In the genomic region with DNA sequence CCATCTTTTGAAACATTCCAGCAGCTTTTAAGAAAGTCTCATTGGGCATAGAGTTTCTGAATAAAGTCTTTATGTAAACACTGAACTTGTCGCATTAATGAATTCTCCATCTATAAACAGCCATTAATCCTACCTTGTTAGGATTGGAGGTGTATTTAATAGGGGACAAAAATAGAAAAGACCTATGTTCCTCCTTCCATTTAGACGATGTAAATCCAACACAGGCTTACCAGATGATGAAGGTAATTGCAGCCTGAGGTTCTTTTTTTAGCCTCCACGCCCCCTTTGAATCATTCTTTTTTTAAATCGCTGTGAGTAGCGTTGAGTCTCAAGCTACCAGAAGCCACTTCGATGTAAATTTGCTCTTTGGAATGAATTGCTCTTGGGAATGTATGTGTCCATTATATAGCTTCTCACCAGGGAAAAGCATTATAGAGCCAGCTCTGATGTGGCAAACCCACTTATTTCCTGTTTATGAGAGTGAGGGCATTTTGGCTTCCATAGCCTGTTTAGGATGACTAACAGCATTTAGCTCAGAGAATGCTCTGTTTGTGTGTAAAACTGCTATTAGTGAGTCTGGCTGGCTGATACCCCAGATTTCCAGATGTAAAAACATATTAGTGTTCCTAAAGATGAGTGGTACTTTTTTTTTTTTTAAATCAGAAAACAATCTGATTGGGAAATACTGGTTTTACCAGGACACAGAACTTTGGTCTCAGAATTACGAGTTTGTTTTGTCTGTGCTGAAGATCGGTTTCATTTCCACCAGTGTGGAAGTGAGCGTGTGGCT, we compare ENCODE assay signal across 11 cellular contexts.
DNase-seq lines count a peak whose midpoint lies in the region; ATAC-seq and TF ChIP-seq lines count a peak whose summit lies in the region.
"Had no signal": no experiment of that assay in that cellular context is flagged by ENCODE, and none has a peak within 500 bp of the region (broad histone marks: within the 10 kb centered on the region; RNA-seq: fewer than 3 reads in every experiment).

No MANE protein-coding gene starts in this region.

- no peak overlapping the region for H3K27ac Mint-ChIP-seq in CD4-positive, alpha-beta T cell
- H3K27ac Mint-ChIP-seq in osteocyte (ENCODE audit: unreplicated experiment): peak overlapping the region; percentile 90

- H3K36me3 Mint-ChIP-seq in CD4-positive, alpha-beta T cell (ENCODE audit: low read depth): no peaks in the 10 kb centered on the region
- H3K36me3 Mint-ChIP-seq in osteocyte (ENCODE audit: unreplicated experiment): no peaks in the 10 kb centered on the region

- H3K27me3 Mint-ChIP-seq in CD4-positive, alpha-beta T cell: no peaks in the 10 kb centered on the region
- H3K27me3 Mint-ChIP-seq in osteocyte (ENCODE audit: unreplicated experiment): no peaks in the 10 kb centered on the region

- ATAC-seq in CD4-positive, alpha-beta T cell (ENCODE audit: poor library complexity): peak; percentile 43

- POLR2A ChIA-PET in CD4-positive, alpha-beta T cell (lab: Charles Lee): interaction anchor here (0.9 to 1.7 kb wide), 3 partner anchors 12 to 126 kb away, joined by 3 to 4 read pairs (median 3); no protein-coding TSS in a partner anchor

- no peaks in the 10 kb centered on the region for H3K27me3 ChIP-seq in CD4-positive, alpha-beta T cell (ENCODE audit: control insufficient read depth, insufficient read depth, low read length)
- H3K27me3 ChIP-seq: spleen had no signal

- H3K9me3 ChIP-seq in CD4-positive, alpha-beta T cell (ENCODE audit: control insufficient read depth, low read length): no peaks in the 10 kb centered on the region
- H3K9me3 ChIP-seq: spleen had no signal

- CTCF ChIA-PET in CD4-positive, alpha-beta T cell (lab: Charles Lee): interaction anchor here (1.5 kb wide), 1 partner anchor 12 kb away, joined by 6 read pairs; no protein-coding TSS in a partner anchor

- intact Hi-C loops in CD4-positive, alpha-beta T cell (cut with DNase I, micrococcal nuclease): loop anchor here in 1 of 2 experiments (10.0 kb wide), 1 partner anchor 336 kb away; no protein-coding TSS in a partner anchor

- no peak for TF ChIP-seq CTCF in CD4-positive, alpha-beta T cell (IDR thresholded peaks at IDR 0.05)
- no peak for TF ChIP-seq CTCF in osteocyte (IDR thresholded peaks at IDR 0.05)

- no peak for DNase-seq in CD4-positive, alpha-beta T cell
- DNase-seq in NCI-H2227 treated with DMSO at 0.1 percent for 48 hours (lab: John Stamatoyannopoulos, UW) (peak; percentile 68), dermis blood vessel endothelial cell (peak; percentile 95), osteocyte (ENCODE audit: extremely low spot score, unreplicated experiment) (no peak), NCI-H510A treated with DMSO at 0.1 percent for 48 hours (lab: John Stamatoyannopoulos, UW) (no peak), GM19238 (ENCODE audit: insufficient read length, low spot score) (no peak), GDM1 (lab: John Stamatoyannopoulos, UW) (no peak), HT-29 (ENCODE audit: low spot score) (no peak)
- DNase-seq: NCI-H446, spleen had no signal

- H3K9me3 Mint-ChIP-seq in CD4-positive, alpha-beta T cell: no peaks in the 10 kb centered on the region
- H3K9me3 Mint-ChIP-seq in osteocyte (ENCODE audit: unreplicated experiment): no peaks in the 10 kb centered on the region

- H3K4me3 Mint-ChIP-seq in CD4-positive, alpha-beta T cell: peak overlapping the region; percentile 4
- H3K4me3 Mint-ChIP-seq in osteocyte (ENCODE audit: unreplicated experiment): peak overlapping the region; percentile 11

- peaks cover 20% of the 10 kb centered on the region for H3K4me1 Mint-ChIP-seq in CD4-positive, alpha-beta T cell (ENCODE audit: low read depth)
- H3K4me1 Mint-ChIP-seq in osteocyte (ENCODE audit: unreplicated experiment): peaks cover 53% of the 10 kb centered on the region

- no peak overlapping the region for H3K27ac ChIP-seq in CD4-positive, alpha-beta T cell (ENCODE audit: low read depth, low read length)
- H3K27ac ChIP-seq: cardiac muscle cell, spleen had no signal

Comparison
In these comparisons a context has a peak if more than half of its experiments do, and no peak if none do; other contexts are left out.
1. DNase-seq: peak in NCI-H2227 treated with DMSO at 0.1 percent for 48 hours (single experiment) and dermis blood vessel endothelial cell (single experiment); none in CD4-positive, alpha-beta T cell (0 of 10), osteocyte (single experiment), NCI-H510A treated with DMSO at 0.1 percent for 48 hours (single experiment), GM19238 (single experiment), GDM1 (single experiment) and HT-29 (single experiment).